ENCODE assay signal across 1 cellular context in the genomic region with DNA sequence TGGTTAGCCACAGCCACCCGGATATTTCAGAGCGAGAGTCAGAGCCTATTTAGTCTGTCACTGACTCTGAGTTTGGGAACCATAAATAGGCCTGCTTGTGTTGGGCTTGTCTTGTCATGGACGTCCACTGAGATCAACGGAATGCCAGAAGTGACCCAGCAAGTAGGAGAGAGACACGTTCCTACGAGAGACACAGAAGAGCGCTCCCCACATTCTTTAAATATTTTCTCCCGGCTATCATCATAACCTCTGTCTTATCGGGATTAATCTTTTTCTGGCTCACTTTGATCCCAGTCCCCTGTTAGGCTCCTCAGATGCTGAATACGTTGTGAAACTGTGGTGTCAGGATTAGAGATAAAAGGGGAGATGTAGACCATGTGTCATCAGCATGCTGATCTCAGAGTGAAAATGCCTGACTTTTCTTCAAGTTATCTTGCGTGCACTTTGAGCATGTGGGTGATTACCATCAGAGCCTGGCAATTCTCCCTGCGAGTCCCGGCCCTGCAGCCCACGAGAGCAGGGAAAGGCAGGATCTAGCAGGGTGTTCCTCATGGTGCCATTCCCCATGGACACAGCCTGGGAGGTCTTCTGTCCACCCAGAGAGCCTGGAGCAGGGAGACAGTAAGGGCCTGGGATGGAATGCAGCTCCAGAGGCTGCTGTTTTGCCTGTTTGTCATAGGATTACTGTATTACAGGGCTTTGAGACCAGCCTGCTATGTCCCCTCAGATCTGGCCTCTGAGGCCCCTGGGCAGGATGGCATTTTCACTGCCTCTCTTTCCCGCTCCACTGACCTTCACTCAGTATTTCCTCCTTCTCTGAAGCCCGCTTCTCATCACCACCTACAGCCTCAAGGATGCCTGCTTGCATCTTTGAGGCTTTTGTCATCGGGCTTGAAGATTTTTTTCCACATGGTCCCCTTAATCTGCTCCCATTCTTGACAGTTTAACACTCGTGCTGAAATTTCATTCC.
TF ChIP-seq lines count a peak whose summit lies in the region.

No MANE protein-coding gene starts in this region.

TF ChIP-seq in A549, 52 proteins besides CTCF, POLR2A, EP300 and RAD21 (continued from another document):
- TF ChIP-seq MYC (IDR thresholded peaks at IDR 0.05; ENCODE audit: borderline replicate concordance, low read length) (no peak), CEBPB (IDR thresholded peaks at IDR 0.05) (peak; percentile 78 to 79), FOSB (CRISPR knock-in tag; IDR thresholded peaks at IDR 0.05) (no peak), HEYL (CRISPR knock-in tag; IDR thresholded peaks at IDR 0.05) (no peak), HOXB5 (CRISPR knock-in tag; IDR thresholded peaks at IDR 0.05) (no peak), EHF (CRISPR knock-in tag; IDR thresholded peaks at IDR 0.05) (no peak), PHF8 (IDR thresholded peaks at IDR 0.05; ENCODE audit: borderline replicate concordance, low read depth) (no peak), ZSCAN20 (CRISPR knock-in tag; IDR thresholded peaks at IDR 0.05) (no peak), HOXA7 (CRISPR knock-in tag; IDR thresholded peaks at IDR 0.05) (no peak), BHLHE40 (IDR thresholded peaks at IDR 0.05; ENCODE audit: low read depth, low read length) (no peak), SMC3 (IDR thresholded peaks at IDR 0.05) (0 out of 3 replicates have a peak, but pooled peaks have one; percentile 16), HOXB13 (CRISPR knock-in tag; IDR thresholded peaks at IDR 0.05; ENCODE audit: low read depth) (no peak), JUN (IDR thresholded peaks at IDR 0.05) (peak; percentile 49 to 95; a peak in 4 of 5 replicates), RCOR1 (IDR thresholded peaks at IDR 0.05; ENCODE audit: low read depth, low read length) (no peak), JUNB (IDR thresholded peaks at IDR 0.05) (peak; percentile 89), ZNF302 (CRISPR knock-in tag; IDR thresholded peaks at IDR 0.05) (no peak), FOSL2 (IDR thresholded peaks at IDR 0.05) (peak; percentile 78), FOSL2 (CRISPR knock-in tag; IDR thresholded peaks at IDR 0.05) (peak; percentile 68), HDAC2 (IDR thresholded peaks at IDR 0.05) (no peak), NPAS2 (CRISPR knock-in tag; IDR thresholded peaks at IDR 0.05; ENCODE audit: borderline replicate concordance) (no peak), TP53 (CRISPR knock-in tag; IDR thresholded peaks at IDR 0.05) (no peak), CBX2 (IDR thresholded peaks at IDR 0.05; ENCODE audit: borderline replicate concordance, low read depth) (no peak), RNF2 (IDR thresholded peaks at IDR 0.05; ENCODE audit: borderline replicate concordance, low read depth) (no peak), EHMT2 (IDR thresholded peaks at IDR 0.05; ENCODE audit: low read depth) (no peak), RFX5 (IDR thresholded peaks at IDR 0.05) (no peak)
- TF ChIP-seq, protein P1, sequence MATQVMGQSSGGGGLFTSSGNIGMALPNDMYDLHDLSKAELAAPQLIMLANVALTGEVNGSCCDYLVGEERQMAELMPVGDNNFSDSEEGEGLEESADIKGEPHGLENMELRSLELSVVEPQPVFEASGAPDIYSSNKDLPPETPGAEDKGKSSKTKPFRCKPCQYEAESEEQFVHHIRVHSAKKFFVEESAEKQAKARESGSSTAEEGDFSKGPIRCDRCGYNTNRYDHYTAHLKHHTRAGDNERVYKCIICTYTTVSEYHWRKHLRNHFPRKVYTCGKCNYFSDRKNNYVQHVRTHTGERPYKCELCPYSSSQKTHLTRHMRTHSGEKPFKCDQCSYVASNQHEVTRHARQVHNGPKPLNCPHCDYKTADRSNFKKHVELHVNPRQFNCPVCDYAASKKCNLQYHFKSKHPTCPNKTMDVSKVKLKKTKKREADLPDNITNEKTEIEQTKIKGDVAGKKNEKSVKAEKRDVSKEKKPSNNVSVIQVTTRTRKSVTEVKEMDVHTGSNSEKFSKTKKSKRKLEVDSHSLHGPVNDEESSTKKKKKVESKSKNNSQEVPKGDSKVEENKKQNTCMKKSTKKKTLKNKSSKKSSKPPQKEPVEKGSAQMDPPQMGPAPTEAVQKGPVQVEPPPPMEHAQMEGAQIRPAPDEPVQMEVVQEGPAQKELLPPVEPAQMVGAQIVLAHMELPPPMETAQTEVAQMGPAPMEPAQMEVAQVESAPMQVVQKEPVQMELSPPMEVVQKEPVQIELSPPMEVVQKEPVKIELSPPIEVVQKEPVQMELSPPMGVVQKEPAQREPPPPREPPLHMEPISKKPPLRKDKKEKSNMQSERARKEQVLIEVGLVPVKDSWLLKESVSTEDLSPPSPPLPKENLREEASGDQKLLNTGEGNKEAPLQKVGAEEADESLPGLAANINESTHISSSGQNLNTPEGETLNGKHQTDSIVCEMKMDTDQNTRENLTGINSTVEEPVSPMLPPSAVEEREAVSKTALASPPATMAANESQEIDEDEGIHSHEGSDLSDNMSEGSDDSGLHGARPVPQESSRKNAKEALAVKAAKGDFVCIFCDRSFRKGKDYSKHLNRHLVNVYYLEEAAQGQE (IDR thresholded peaks at IDR 0.05): no peak
- TF ChIP-seq, protein P2, sequence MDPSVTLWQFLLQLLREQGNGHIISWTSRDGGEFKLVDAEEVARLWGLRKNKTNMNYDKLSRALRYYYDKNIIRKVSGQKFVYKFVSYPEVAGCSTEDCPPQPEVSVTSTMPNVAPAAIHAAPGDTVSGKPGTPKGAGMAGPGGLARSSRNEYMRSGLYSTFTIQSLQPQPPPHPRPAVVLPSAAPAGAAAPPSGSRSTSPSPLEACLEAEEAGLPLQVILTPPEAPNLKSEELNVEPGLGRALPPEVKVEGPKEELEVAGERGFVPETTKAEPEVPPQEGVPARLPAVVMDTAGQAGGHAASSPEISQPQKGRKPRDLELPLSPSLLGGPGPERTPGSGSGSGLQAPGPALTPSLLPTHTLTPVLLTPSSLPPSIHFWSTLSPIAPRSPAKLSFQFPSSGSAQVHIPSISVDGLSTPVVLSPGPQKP (IDR thresholded peaks at IDR 0.05; ENCODE audit: low read depth, low read length): no peak
- TF ChIP-seq, protein P3, sequence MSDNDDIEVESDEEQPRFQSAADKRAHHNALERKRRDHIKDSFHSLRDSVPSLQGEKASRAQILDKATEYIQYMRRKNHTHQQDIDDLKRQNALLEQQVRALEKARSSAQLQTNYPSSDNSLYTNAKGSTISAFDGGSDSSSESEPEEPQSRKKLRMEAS (IDR thresholded peaks at IDR 0.05): peak; percentile 72
- TF ChIP-seq, protein P4, sequence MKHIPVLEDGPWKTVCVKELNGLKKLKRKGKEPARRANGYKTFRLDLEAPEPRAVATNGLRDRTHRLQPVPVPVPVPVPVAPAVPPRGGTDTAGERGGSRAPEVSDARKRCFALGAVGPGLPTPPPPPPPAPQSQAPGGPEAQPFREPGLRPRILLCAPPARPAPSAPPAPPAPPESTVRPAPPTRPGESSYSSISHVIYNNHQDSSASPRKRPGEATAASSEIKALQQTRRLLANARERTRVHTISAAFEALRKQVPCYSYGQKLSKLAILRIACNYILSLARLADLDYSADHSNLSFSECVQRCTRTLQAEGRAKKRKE (CRISPR knock-in tag; IDR thresholded peaks at IDR 0.05; ENCODE audit: low read depth): no peak
